Comparison of ENCODE assay signal across 8 cellular contexts in the genomic region with DNA sequence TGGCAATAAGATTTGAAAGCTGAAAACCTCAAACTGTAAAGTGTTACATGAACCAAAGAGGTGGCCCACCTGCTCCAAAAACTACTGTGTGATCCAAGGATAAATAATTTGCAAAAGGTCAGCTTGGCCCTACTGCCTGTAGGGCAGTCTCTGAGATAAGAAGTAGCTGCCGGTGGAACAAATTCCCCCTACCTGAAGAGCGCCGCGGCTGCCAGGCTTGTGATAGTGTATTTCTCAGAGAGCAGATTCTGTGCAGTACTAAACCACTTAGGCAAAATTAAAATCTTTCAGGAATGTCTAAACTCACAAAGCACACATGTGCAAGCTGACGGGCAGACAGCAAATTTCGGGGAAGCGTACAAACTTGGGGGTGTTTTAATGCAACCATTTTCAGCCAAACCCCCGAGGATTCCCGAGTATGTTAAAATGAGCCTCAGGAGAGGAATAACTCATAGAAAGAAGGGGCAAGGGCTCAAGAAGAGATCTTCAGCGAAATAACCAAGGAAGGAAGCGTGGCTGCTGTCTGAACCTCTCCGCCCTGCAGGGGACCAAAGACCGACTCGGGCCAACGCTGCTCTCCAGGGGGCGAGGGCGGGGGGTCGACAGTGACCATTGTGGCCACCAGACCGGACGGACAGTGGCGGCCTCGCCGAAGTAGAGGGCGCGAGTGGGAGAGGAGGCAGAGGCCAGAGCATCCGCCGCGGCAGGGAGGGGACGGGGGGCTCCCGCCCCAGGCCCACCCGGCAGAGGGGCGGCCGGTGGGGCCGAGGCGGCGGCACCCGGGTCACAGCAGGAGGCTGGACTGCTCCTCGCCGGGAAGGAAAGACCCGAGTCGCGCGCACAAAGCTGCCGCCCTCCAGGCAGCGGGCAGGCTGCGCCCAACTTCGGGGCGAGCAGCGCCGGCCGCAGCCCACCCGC. TPM values are rescaled to one million over a fixed set of nuclear protein-coding genes. Genes with fewer than 3 reads are reported as not detected.
DNase-seq lines count a peak whose midpoint lies in the region; ATAC-seq and TF ChIP-seq lines count a peak whose summit lies in the region.

No MANE protein-coding gene starts in this region.

- TF ChIP-seq POLR2A in sigmoid colon (IDR thresholded peaks at IDR 0.05) = no peak

- TF ChIP-seq CTCF in A673 (conservative IDR thresholded peaks at IDR 0.05; ENCODE audit: low read depth, low read length) (no peak; the same call in 1 of the 2 replicates), sigmoid colon (IDR thresholded peaks at IDR 0.05) (no peak)

- intact Hi-C loops in A673 (cut with micrococcal nuclease; ENCODE audit: unreplicated experiment) (no loop called here), sigmoid colon (cut with DNase I) (loop anchor here (5.0 to 10.0 kb wide), 2 partner anchors 169 to 1588 kb away; a partner anchor contains a TSS)

- POLR2A ChIA-PET in A673 (lab: Charles Lee; ENCODE audit: low non-redundant PET) = no interaction called here

- no peak for DNase-seq in A673 (ENCODE audit: low spot score)
- peak; percentile 18 for DNase-seq in GF-D8 (lab: John Stamatoyannopoulos, UW)
- DNase-seq in NCI-H2227 (lab: John Stamatoyannopoulos, UW; ENCODE audit: unreplicated experiment) = peak; percentile 37
- DNase-seq in activated naive CD4-positive, alpha-beta T cell treated with anti-CD3 and anti-CD28 coated beads, Interleukin-2, amount 50 U/mL, for 16 hours = peak; percentile 13
- peak in 29 of 51 donors; percentile 3 to 44 (median 23) for DNase-seq in hypothalamus (lab: John Stamatoyannopoulos, UW)
- DNase-seq in sigmoid colon = peak; percentile 76
- DNase-seq in GM19238 (ENCODE audit: insufficient read length, low spot score) = no peak

- CTCF ChIA-PET in A673 (lab: Charles Lee) = no interaction called here

- H3K4me3 ChIP-seq in A673 (ENCODE audit: low read depth, low read length, poor library complexity, severe bottlenecking) = peak overlapping the region; percentile 77
- peak overlapping the region; percentile 84 to 88 (median 86) for H3K4me3 ChIP-seq in sigmoid colon

- no peak for TF ChIP-seq EP300 in sigmoid colon (IDR thresholded peaks at IDR 0.05)

- ATAC-seq in HG02678 (IDR thresholded peaks at IDR 0.05; ENCODE audit: unreplicated experiment) = peak; percentile 5

- no TSS peak for BruUV-seq in A673 (replicated peaks; lab: Mats Ljungman, UMichigan)

- 1% methylated on average over 52 of the region's 52 CpGs for WGBS in sigmoid colon, 2 donors

- H3K27me3 ChIP-seq in A673 (replicated peaks; ENCODE audit: insufficient read depth, low read depth, low read length, poor library complexity) (no peaks in the 10 kb centered on the region), sigmoid colon (no peaks in the 10 kb centered on the region)

- peak overlapping the region; percentile 72 for H3K27ac ChIP-seq in A673 (ENCODE audit: low read depth, low read length, poor library complexity, severe bottlenecking)
- peak overlapping the region; percentile 82 to 90 (median 84) for H3K27ac ChIP-seq in sigmoid colon

- H3K36me3 ChIP-seq in A673 (ENCODE audit: insufficient read depth, low read length, poor library complexity, severe bottlenecking) (no peaks in the 10 kb centered on the region), sigmoid colon (no peaks in the 10 kb centered on the region)

- H3K9me3 ChIP-seq in A673 (ENCODE audit: low read depth, low read length, poor library complexity, severe bottlenecking) = no peaks in the 10 kb centered on the region
- H3K9me3 ChIP-seq in sigmoid colon = no peaks in the 10 kb centered on the region

- H3K4me1 ChIP-seq in A673 (ENCODE audit: insufficient read depth, low read length, poor library complexity, severe bottlenecking) (peaks cover 34% of the 10 kb centered on the region), sigmoid colon (peaks cover 0 to 25% (median 17%) of the 10 kb centered on the region in 4 donors)

RNA-seq across cellular contexts. Expression of a gene that starts 0.9 kb away (rescaled TPM):
- 42.0 and 47.9 TPM in 2 replicates for total RNA-seq in A673 (2021)
- 10 to 100 TPM; 28.8 to 49.9 (median 35.0) TPM for total RNA-seq in sigmoid colon
- polyA plus RNA-seq in sigmoid colon = 1 to 10 TPM; 1.4 to 8.1 (median 4.2) TPM

Comparison
In these comparisons a context has a peak if more than half of its experiments do, and no peak if none do; other contexts are left out.
1. DNase-seq: peak in GF-D8 (single experiment), NCI-H2227 (single experiment), activated naive CD4-positive, alpha-beta T cell treated with anti-CD3 and anti-CD28 coated beads, Interleukin-2, amount 50 U/mL, for 16 hours (single experiment), hypothalamus (29 of 51) and sigmoid colon (single experiment); none in A673 (single experiment) and GM19238 (single experiment).